ENCODE assay signal across 8 cellular contexts in the genomic region with DNA sequence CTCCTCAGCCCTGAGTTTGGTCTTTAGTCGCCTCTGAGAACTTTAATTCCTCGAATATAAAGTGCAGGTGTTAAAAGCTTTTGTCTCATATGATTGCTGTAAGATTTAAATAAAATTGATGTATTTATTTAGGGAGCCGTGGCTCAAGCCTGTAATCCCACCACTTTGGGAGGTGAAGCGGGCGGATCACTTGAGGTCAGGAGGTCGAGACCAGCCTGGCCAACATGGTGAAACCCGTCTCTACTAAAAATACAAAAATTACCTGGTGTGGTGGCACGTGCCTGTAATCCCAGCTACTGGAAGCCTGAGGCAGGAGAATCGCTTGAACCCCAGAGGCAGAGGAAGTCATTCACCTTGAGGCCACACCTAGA. TPM values are rescaled to one million over a fixed set of nuclear protein-coding genes. Genes with fewer than 3 reads are reported as not detected.
DNase-seq lines count a peak whose midpoint lies in the region; ATAC-seq and TF ChIP-seq lines count a peak whose summit lies in the region.

No MANE protein-coding gene starts in this region.

- peaks cover 42% of the 10 kb centered on the region for H3K79me2 ChIP-seq in PC-9 (ENCODE audit: low read depth)

- ATAC-seq in effector memory CD8-positive, alpha-beta T cell (replicated peaks): no peak
- ATAC-seq in HG03469 (IDR thresholded peaks at IDR 0.05; ENCODE audit: unreplicated experiment): no peak

- peaks cover 2% of the 10 kb centered on the region for H3K27me3 Mint-ChIP-seq in T-helper 2 cell treated with Interferon-gamma antibody and Interleukin-4, amounts not matched to agents 5 μg/mL and 100 μg/mL, for 36 hours (ENCODE audit: low read depth)
- H3K27me3 Mint-ChIP-seq in effector memory CD8-positive, alpha-beta T cell: no peaks in the 10 kb centered on the region

- H3F3A ChIP-seq in PC-9 (ENCODE audit: insufficient read depth, low read depth): peaks cover 56% of the 10 kb centered on the region

- H3K4me3 ChIP-seq in PC-9: 0 out of 2 replicates have a peak overlapping the region, but pooled peaks have one; percentile 5
- no peak overlapping the region for H3K4me3 ChIP-seq in skeletal muscle satellite cell (ENCODE audit: low read length)

- H3K4me3 Mint-ChIP-seq in T-helper 2 cell treated with Interferon-gamma antibody and Interleukin-4, amounts not matched to agents 5 μg/mL and 100 μg/mL, for 36 hours: peak overlapping the region; percentile 92
- peak overlapping the region; percentile 97 to 99 for H3K4me3 Mint-ChIP-seq in effector memory CD8-positive, alpha-beta T cell

- H3K4me2 ChIP-seq in PC-9 (peak overlapping the region; percentile 50), skeletal muscle satellite cell (ENCODE audit: low read length) (peak overlapping the region; percentile 37)

- POLR2A ChIA-PET in PC-9 (lab: Charles Lee; ENCODE audit: unreplicated experiment): interaction anchor here (0.5 to 0.7 kb wide), 5 partner anchors 18 to 202 kb away, joined by 3 to 7 read pairs (median 4); a partner anchor contains a TSS

- 0 out of 2 replicates have a peak overlapping the region, but pooled peaks have one; percentile 28 for H2AFZ ChIP-seq in PC-9

- H3K36me3 Mint-ChIP-seq in T-helper 2 cell treated with Interferon-gamma antibody and Interleukin-4, amounts not matched to agents 5 μg/mL and 100 μg/mL, for 36 hours (ENCODE audit: low read depth): peaks cover 31% of the 10 kb centered on the region
- peaks cover 46% of the 10 kb centered on the region for H3K36me3 Mint-ChIP-seq in effector memory CD8-positive, alpha-beta T cell (ENCODE audit: insufficient read depth)

- CTCF ChIA-PET in PC-9 (lab: Charles Lee): interaction anchor here (0.6 kb wide), 1 partner anchor 441 kb away, joined by 8 read pairs; no protein-coding TSS in a partner anchor

- H3K27me3 ChIP-seq in PC-9 (ENCODE audit: insufficient read depth, low read depth): no peaks in the 10 kb centered on the region
- no peaks in the 10 kb centered on the region for H3K27me3 ChIP-seq in skeletal muscle satellite cell (ENCODE audit: control insufficient read depth, insufficient read depth, low read length)

- TF ChIP-seq CTCF in PC-9 (conservative IDR thresholded peaks at IDR 0.05): no peak

- intact Hi-C loops in PC-9 (cut with micrococcal nuclease; ENCODE audit: unreplicated experiment): loop anchor here (1.0 to 5.0 kb wide), 3 partner anchors 36 to 113 kb away; no protein-coding TSS in a partner anchor

- peak overlapping the region; percentile 90 for H3K27ac Mint-ChIP-seq in T-helper 2 cell treated with Interferon-gamma antibody and Interleukin-4, amounts not matched to agents 5 μg/mL and 100 μg/mL, for 36 hours
- H3K27ac Mint-ChIP-seq in effector memory CD8-positive, alpha-beta T cell: peak overlapping the region in 1 of 2 donors; percentile 88

- BruUV-seq in PC-9 (replicated peaks; lab: Mats Ljungman, UMichigan): no TSS peak

- H3K9me3 Mint-ChIP-seq in T-helper 2 cell treated with Interferon-gamma antibody and Interleukin-4, amounts not matched to agents 5 μg/mL and 100 μg/mL, for 36 hours: no peaks in the 10 kb centered on the region
- H3K9me3 Mint-ChIP-seq in effector memory CD8-positive, alpha-beta T cell: no peaks in the 10 kb centered on the region

- H3K9ac ChIP-seq in skeletal muscle satellite cell (ENCODE audit: low read depth, low read length): no peak overlapping the region

- H3K36me3 ChIP-seq in PC-9 (ENCODE audit: low read depth) (peaks cover 18% of the 10 kb centered on the region), skeletal muscle satellite cell (ENCODE audit: insufficient read depth, low read length) (peaks cover 5% of the 10 kb centered on the region)

- H3K9me2 ChIP-seq in PC-9 (ENCODE audit: insufficient read depth): no peaks in the 10 kb centered on the region

- DNase-seq in T-helper 2 cell treated with Interferon-gamma antibody and Interleukin-4, amounts not matched to agents 5 μg/mL and 100 μg/mL, for 36 hours (ENCODE audit: low spot score): no peak
- DNase-seq in T-helper 2 cell (no peak), PC-9 (no peak), cortex of kidney (lab: John Stamatoyannopoulos, UW) (no peak), UCSD-AML1 (lab: John Stamatoyannopoulos, UW; ENCODE audit: unreplicated experiment) (no peak)
- DNase-seq in effector memory CD8-positive, alpha-beta T cell: no peak

- no peak overlapping the region for H3K27ac ChIP-seq in PC-9

- H3K4me1 Mint-ChIP-seq in T-helper 2 cell treated with Interferon-gamma antibody and Interleukin-4, amounts not matched to agents 5 μg/mL and 100 μg/mL, for 36 hours (ENCODE audit: low read depth): peaks cover 42% of the 10 kb centered on the region
- H3K4me1 Mint-ChIP-seq in effector memory CD8-positive, alpha-beta T cell (ENCODE audit: low read depth in 2 of 2): peaks cover 51 to 55% of the 10 kb centered on the region in 2 donors

- peaks cover 40% of the 10 kb centered on the region for H3K4me1 ChIP-seq in PC-9 (replicated peaks; ENCODE audit: insufficient read depth)
- H3K4me1 ChIP-seq in skeletal muscle satellite cell (ENCODE audit: control insufficient read depth, insufficient read depth, low read length): peaks cover 34% of the 10 kb centered on the region

- peaks cover 5% of the 10 kb centered on the region; the same call in 1 of the 2 replicates for H4K20me1 ChIP-seq in PC-9 (ENCODE audit: insufficient read depth)

- H3K9me3 ChIP-seq in PC-9 (ENCODE audit: insufficient read depth, low read depth) (no peaks in the 10 kb centered on the region), skeletal muscle satellite cell (replicated peaks; ENCODE audit: low read length) (no peaks in the 10 kb centered on the region)

RNA-seq across cellular contexts. Expression of a gene that starts 0.6 kb away (rescaled TPM):
- total RNA-seq in PC-9 (2021): 218 and 264 TPM in 2 replicates
- total RNA-seq in skeletal muscle satellite cell (2012; rRNA removed): 102 and 130 TPM in 2 replicates

RNA-seq across cellular contexts. Expression of a gene that starts 42.7 kb away (rescaled TPM):
- 93.3 and 131 TPM in 2 replicates for total RNA-seq in PC-9 (2021)
- 50.4 and 57.7 TPM in 2 replicates for total RNA-seq in skeletal muscle satellite cell (2012; rRNA removed)

RNA-seq across cellular contexts. Expression of a gene that starts 43.1 kb away (rescaled TPM):
- total RNA-seq in PC-9 (2021): 7.6 and 10.6 TPM in 2 replicates
- total RNA-seq in skeletal muscle satellite cell (2012; rRNA removed): 19.9 and 20.3 TPM in 2 replicates
